ENCODE assay signal across 9 cellular contexts in the genomic region with DNA sequence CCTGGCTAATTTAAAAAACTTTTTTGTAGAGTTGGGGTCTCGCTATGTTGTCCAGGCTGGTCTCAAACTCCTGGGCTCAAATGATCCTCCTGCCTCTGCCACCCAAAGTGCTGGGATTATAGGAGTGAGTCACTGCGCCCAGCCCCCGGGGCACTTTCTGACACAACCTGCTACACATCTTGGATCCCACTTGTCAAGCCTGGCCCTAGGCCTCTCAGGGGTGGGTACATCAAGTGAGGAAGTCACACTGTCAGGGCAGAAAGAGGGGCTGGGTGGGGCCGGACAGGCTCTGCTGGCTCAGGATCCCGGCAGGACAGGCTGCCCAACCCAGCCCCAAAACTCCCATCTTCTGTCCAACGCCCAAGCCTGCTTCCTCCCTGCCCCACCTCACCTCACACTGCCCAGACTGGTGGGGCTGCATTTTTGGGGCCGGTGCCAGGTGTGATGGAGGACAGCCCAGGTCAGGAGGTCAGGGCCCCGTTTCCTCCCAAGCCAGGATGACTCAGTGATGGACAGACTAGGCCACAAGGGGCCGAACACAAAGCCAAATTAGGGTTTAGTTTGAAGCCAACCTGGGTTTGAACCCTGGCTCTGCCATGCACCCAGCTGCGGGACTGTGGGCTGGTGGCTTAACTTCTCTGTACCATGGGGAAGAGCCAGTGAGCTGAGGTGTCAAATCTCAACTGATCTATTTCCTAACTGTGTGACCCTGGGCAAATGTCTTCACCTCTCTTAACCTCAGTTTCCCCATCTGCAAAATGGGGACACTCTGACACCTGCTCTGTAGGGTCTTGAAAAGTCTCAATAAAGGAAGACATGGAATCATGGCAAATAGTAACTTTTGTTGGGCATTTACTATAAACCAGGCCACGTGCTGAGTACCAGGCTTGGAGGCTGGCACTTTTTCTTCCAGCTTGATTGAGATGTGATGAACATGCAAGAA. TPM values are rescaled to one million over a fixed set of nuclear protein-coding genes. Genes with fewer than 3 reads are reported as not detected.
A peak's percentile ranks its signal among the peaks of the same experiment; 100 is the strongest.
DNase-seq lines count a peak whose midpoint lies in the region; ATAC-seq, FAIRE-seq and TF ChIP-seq lines count a peak whose summit lies in the region.
"Had no signal": no experiment of that assay in that cellular context is flagged by ENCODE, and none has a peak within 500 bp of the region (broad histone marks: within the 10 kb centered on the region; RNA-seq: fewer than 3 reads in every experiment).

No MANE protein-coding gene starts in this region.

- no peak overlapping the region for H3K9ac ChIP-seq in kidney (ENCODE audit: low read length in 2 of 2)

- H3K27me3 ChIP-seq in adrenal gland (no peaks in the 10 kb centered on the region), thyroid gland (no peaks in the 10 kb centered on the region)

- H3K4me3 Mint-ChIP-seq in stimulated activated effector memory CD8-positive, alpha-beta T cell treated with anti-CD3 and anti-CD28 coated beads, Interleukin-12 subunit alpha, Interleukin-12 subunit beta, amount 100 ng/mL, for 72 hours, result no peak overlapping the region
- H3K4me3 Mint-ChIP-seq in nephron progenitor cell, result no peak overlapping the region
- H3K4me3 Mint-ChIP-seq: central memory CD8-positive, alpha-beta T cell had no signal

- H3K4me3 ChIP-seq in adrenal gland (no peak overlapping the region), kidney (ENCODE audit: low read length in 2 of 2) (no peak overlapping the region), thyroid gland (replicated peaks in 1 of 3) (no peak overlapping the region)

- H3K36me3 Mint-ChIP-seq in stimulated activated effector memory CD8-positive, alpha-beta T cell treated with anti-CD3 and anti-CD28 coated beads, Interleukin-12 subunit alpha, Interleukin-12 subunit beta, amount 100 ng/mL, for 72 hours, result no peaks in the 10 kb centered on the region
- H3K36me3 Mint-ChIP-seq in nephron progenitor cell (ENCODE audit: low read depth), result no peaks in the 10 kb centered on the region

- 42 to 61% (median 50%) methylated on average over 5 to 11 of the region's 11 CpGs for WGBS in adrenal gland, 4 donors
- WGBS in thyroid gland, 2 donors, result 33 to 40% methylated on average over 10 of the region's 11 CpGs

- no peak for TF ChIP-seq POLR2A in adrenal gland (IDR thresholded peaks at IDR 0.05)
- TF ChIP-seq POLR2A in thyroid gland (IDR thresholded peaks at IDR 0.05), result no peak

- FAIRE-seq in kidney (lab: Jason Lieb, UNC), result no peak

- intact Hi-C loops in adrenal gland (cut with DNase I), result no loop called here
- intact Hi-C loops in kidney (cut with DNase I), result no loop called here
- intact Hi-C loops in thyroid gland (cut with DNase I), result no loop called here

- H3K27ac ChIP-seq in adrenal gland, result peak overlapping the region in 4 of 5 donors; percentile 81 to 97 (median 90)
- peak overlapping the region in 1 of 2 donors; percentile 88 for H3K27ac ChIP-seq in kidney (ENCODE audit: low read depth in 2 of 2, low read length in 2 of 2)
- H3K27ac ChIP-seq in thyroid gland, result peak overlapping the region; percentile 81 to 95 (median 86)

- no peaks in the 10 kb centered on the region for H3K9me3 ChIP-seq in adrenal gland (replicated peaks in 1 of 3)
- no peaks in the 10 kb centered on the region for H3K9me3 ChIP-seq in kidney (ENCODE audit: control insufficient read depth in 1 of 2, low read length in 2 of 2)
- H3K9me3 ChIP-seq in thyroid gland, result no peaks in the 10 kb centered on the region

- peaks cover 38% of the 10 kb centered on the region in 2 donors for H3K4me1 ChIP-seq in adrenal gland (replicated peaks in 1 of 2)
- H3K4me1 ChIP-seq in kidney (ENCODE audit: control insufficient read depth in 1 of 2, insufficient read depth in 1 of 2, low read depth in 1 of 2, low read length in 2 of 2), result peaks cover 5 to 9% of the 10 kb centered on the region in 2 donors
- peaks cover 34 to 42% of the 10 kb centered on the region in 2 donors for H3K4me1 ChIP-seq in thyroid gland

- H3K27me3 Mint-ChIP-seq in nephron progenitor cell (ENCODE audit: low read depth, poor library complexity), result no peaks in the 10 kb centered on the region

- DNase-seq in HT1080 (ENCODE audit: low read depth) (peak; percentile 90), adrenal gland (peak in 6 of 7 donors; percentile 50 to 78 (median 66)), kidney (peak; percentile 91), thyroid gland (peak; percentile 64 to 67), nephron progenitor cell (no peak), HUDEP-2 (lab: John Stamatoyannopoulos, UW; ENCODE audit: unreplicated experiment in 76 of 76) (no peak)
- no peak for DNase-seq in stimulated activated effector memory CD8-positive, alpha-beta T cell treated with anti-CD3 and anti-CD28 coated beads, Interleukin-12 subunit alpha, Interleukin-12 subunit beta, amount 100 ng/mL, for 72 hours (ENCODE audit: low spot score in 2 of 2)

- no peak overlapping the region for H3K27ac Mint-ChIP-seq in stimulated activated effector memory CD8-positive, alpha-beta T cell treated with anti-CD3 and anti-CD28 coated beads, Interleukin-12 subunit alpha, Interleukin-12 subunit beta, amount 100 ng/mL, for 72 hours
- no peak overlapping the region for H3K27ac Mint-ChIP-seq in nephron progenitor cell

- no peak for TF ChIP-seq CTCF in adrenal gland (IDR thresholded peaks at IDR 0.05)
- TF ChIP-seq CTCF in kidney (IDR thresholded peaks at IDR 0.05; ENCODE audit: borderline replicate concordance, extremely low read depth, insufficient read depth), result no peak
- TF ChIP-seq CTCF in thyroid gland (IDR thresholded peaks at IDR 0.05), result no peak
- TF ChIP-seq CTCF in nephron progenitor cell (IDR thresholded peaks at IDR 0.05), result no peak

- H3K9me3 Mint-ChIP-seq in stimulated activated effector memory CD8-positive, alpha-beta T cell treated with anti-CD3 and anti-CD28 coated beads, Interleukin-12 subunit alpha, Interleukin-12 subunit beta, amount 100 ng/mL, for 72 hours, result no peaks in the 10 kb centered on the region
- H3K9me3 Mint-ChIP-seq in nephron progenitor cell, result no peaks in the 10 kb centered on the region
- H3K9me3 Mint-ChIP-seq: central memory CD8-positive, alpha-beta T cell had no signal

- no peaks in the 10 kb centered on the region for H3K4me1 Mint-ChIP-seq in stimulated activated effector memory CD8-positive, alpha-beta T cell treated with anti-CD3 and anti-CD28 coated beads, Interleukin-12 subunit alpha, Interleukin-12 subunit beta, amount 100 ng/mL, for 72 hours
- peaks cover 49% of the 10 kb centered on the region for H3K4me1 Mint-ChIP-seq in nephron progenitor cell
- H3K4me1 Mint-ChIP-seq: central memory CD8-positive, alpha-beta T cell had no signal

- H3K36me3 ChIP-seq in adrenal gland (replicated peaks in 1 of 2) (no peaks in the 10 kb centered on the region), kidney (ENCODE audit: control insufficient read depth in 1 of 2, insufficient read depth in 2 of 2, low read length in 2 of 2) (no peaks in the 10 kb centered on the region), thyroid gland (no peaks in the 10 kb centered on the region)

- no peak for ATAC-seq in stimulated activated effector memory CD8-positive, alpha-beta T cell treated with anti-CD3 and anti-CD28 coated beads, Interleukin-12 subunit alpha, Interleukin-12 subunit beta, amount 100 ng/mL, for 72 hours
- ATAC-seq in HG02678 (IDR thresholded peaks at IDR 0.05; ENCODE audit: unreplicated experiment), result no peak

RNA-seq across cellular contexts. Expression of gene PPL, which starts 8.9 kb away (rescaled TPM):
- 0.13 and 0.24 TPM in 2 replicates for total RNA-seq in HT1080 (2014; rRNA removed; shearing (Covaris generic))
- 0.13 and 0.23 TPM in 2 replicates for polyA plus RNA-seq in HT1080 (2015; cell fraction: cytosol; rRNA removed)
- polyA plus RNA-seq in HT1080 (2015; cell fraction: nucleus; rRNA removed), result 0.50 and 0.59 TPM in 2 replicates
- 10 to 100 TPM in 7 of 8 donors, under 1 TPM in 1; 0.74 to 20.9 (median 16.3) TPM for total RNA-seq in adrenal gland
- polyA plus RNA-seq in adrenal gland, result 10 to 100 TPM in 1 of 3 donors, 1 to 10 TPM in 1, under 1 TPM in 1; 0.38 to 10.1 (median 4.8) TPM
- total RNA-seq in kidney, result 78.4 TPM
- 7.7 TPM for polyA plus RNA-seq in kidney (ENCODE audit: insufficient read depth, low read depth, low replicate concordance)
- 10 to 100 TPM; 55.5 to 84.9 (median 72.0) TPM for total RNA-seq in thyroid gland

RNA-seq across cellular contexts. Expression of gene SEC14L5, which starts 12.3 kb away (rescaled TPM):
- total RNA-seq in HT1080 (2014; rRNA removed; shearing (Covaris generic)), result 0.03 TPM in 1 of 2 replicates, not detected in the other
- polyA plus RNA-seq in HT1080 (2015; cell fraction: cytosol; rRNA removed), result 0.01 TPM in 1 of 2 replicates, not detected in the other
- 0.11 TPM in 1 of 2 replicates, not detected in the other for polyA plus RNA-seq in HT1080 (2015; cell fraction: nucleus; rRNA removed)
- total RNA-seq in adrenal gland (1 to 10 TPM in 5 of 8 donors, under 1 TPM in 3; 0.12 to 1.8 (median 1.1) TPM), kidney (0.16 TPM), thyroid gland (under 1 TPM; 0.11 to 0.33 (median 0.21) TPM)
- polyA plus RNA-seq in adrenal gland (under 1 TPM; 0.16 to 0.56 (median 0.51) TPM), kidney (ENCODE audit: insufficient read depth, low read depth, low replicate concordance) (0.13 TPM)

Comparison
In these comparisons a context has a peak if more than half of its experiments do, and no peak if none do; other contexts are left out.
1. DNase-seq: peak in HT1080 (single experiment), adrenal gland (6 of 7), kidney (single experiment) and thyroid gland (2 of 2); none in stimulated activated effector memory CD8-positive, alpha-beta T cell treated with anti-CD3 and anti-CD28 coated beads, Interleukin-12 subunit alpha, Interleukin-12 subunit beta, amount 100 ng/mL, for 72 hours (0 of 2), nephron progenitor cell (single experiment) and HUDEP-2 (0 of 76).